10 cellular contexts compared by ENCODE assay signal in the genomic region with DNA sequence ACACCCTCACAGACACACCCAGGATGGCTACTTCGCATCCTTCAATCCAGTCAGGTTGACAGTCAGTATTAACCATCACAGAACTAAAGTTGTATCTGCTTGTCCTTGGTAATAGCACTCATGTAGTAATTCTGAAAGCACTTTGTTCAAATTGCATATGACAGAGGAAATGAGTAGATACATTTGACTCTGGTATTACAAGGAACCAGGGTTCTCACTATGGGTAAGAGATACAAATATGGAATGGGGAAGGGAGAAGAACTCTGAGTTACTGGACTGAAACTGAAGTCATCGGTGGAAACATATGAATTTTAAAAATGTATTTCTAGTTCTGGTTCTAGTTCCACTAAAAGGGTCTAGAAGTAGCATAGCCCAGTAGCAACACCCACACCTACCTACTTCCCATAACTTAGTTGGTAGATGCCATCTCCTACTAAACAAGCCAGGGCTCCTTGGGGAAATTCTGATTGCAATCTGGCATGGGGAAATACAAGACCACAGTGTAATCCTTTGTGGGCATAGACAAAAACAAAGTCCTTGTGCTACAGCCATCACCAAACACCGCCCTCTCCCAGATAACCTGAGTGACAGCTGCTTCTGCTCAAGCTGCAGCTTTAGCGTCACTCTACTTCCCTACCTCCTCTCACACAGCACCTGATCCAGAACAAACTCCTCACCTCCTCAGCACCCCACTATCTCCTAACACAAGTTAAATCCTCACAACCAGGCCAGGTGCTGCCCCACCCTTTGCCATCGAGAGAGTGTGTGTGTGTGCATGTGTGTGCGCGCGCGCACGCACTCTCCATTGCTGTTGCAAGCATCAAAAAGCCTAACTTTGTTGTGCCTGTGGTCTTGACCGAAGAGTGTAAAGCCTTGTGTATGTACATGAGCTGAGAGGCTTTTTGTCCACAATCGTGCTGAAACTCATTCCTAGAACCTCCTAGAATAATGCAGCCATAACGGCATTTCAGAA. TPM values are rescaled to one million over a fixed set of nuclear protein-coding genes. Genes with fewer than 3 reads are reported as not detected.
DNase-seq lines count a peak whose midpoint lies in the region; ATAC-seq and TF ChIP-seq lines count a peak whose summit lies in the region.
"Had no signal": no experiment of that assay in that cellular context is flagged by ENCODE, and none has a peak within 500 bp of the region (broad histone marks: within the 10 kb centered on the region; RNA-seq: fewer than 3 reads in every experiment).

No MANE protein-coding gene starts in this region.

- no peak overlapping the region for H4K5ac ChIP-seq in mesendoderm (ENCODE audit: low read length)

- no peak overlapping the region for H3K56ac ChIP-seq in mesendoderm (ENCODE audit: low read length)

- H3K4me2 ChIP-seq in mesendoderm (ENCODE audit: low read length), result no peak overlapping the region

- no peaks in the 10 kb centered on the region for H3K79me1 ChIP-seq in mesendoderm (ENCODE audit: low read length)

- H3K4me3 Mint-ChIP-seq in activated CD4-positive, alpha-beta memory T cell treated with anti-CD3 and anti-CD28 coated beads, Interleukin-2, amount 10 ng/mL, durations not matched to agents 7 days and 5 days, result no peak overlapping the region

- DNase-seq in GM13977 (ENCODE audit: low spot score), result peak; percentile 21
- DNase-seq in activated CD4-positive, alpha-beta memory T cell treated with anti-CD3 and anti-CD28 coated beads, Interleukin-2, amount 10 ng/mL, durations not matched to agents 7 days and 5 days, result no peak
- no peak for DNase-seq in hippocampal formation (lab: John Stamatoyannopoulos, UW)
- no peak for DNase-seq in effector CD8-positive, alpha-beta T cell (lab: John Stamatoyannopoulos, UW)
- DNase-seq in glomerular visceral epithelial cell (ENCODE audit: extremely low spot score), result no peak
- no peak for DNase-seq in mesendoderm
- DNase-seq: GOT3, stomach had no signal

- no peak overlapping the region for H3K18ac ChIP-seq in mesendoderm (ENCODE audit: low read length)

- H3K79me2 ChIP-seq in mesendoderm (ENCODE audit: control insufficient read depth, insufficient read depth, low read length), result no peaks in the 10 kb centered on the region

- in situ Hi-C loops in GM13977 (cut with MboI; ENCODE audit: low pct_unique_long_range_greater_than_20kb, low sequenced_read_pairs, unreplicated experiment), result no loop called here

- peak overlapping the region; percentile 58 for H3K27ac Mint-ChIP-seq in activated CD4-positive, alpha-beta memory T cell treated with anti-CD3 and anti-CD28 coated beads, Interleukin-2, amount 10 ng/mL, durations not matched to agents 7 days and 5 days

- no peak for TF ChIP-seq CTCF in GM13977 (IDR thresholded peaks at IDR 0.05; ENCODE audit: extremely low read depth, insufficient read depth, missing control alignments)

- H4K8ac ChIP-seq in mesendoderm (ENCODE audit: low read depth, low read length), result no peak overlapping the region

- no peak overlapping the region for H2BK120ac ChIP-seq in mesendoderm (ENCODE audit: low read depth, low read length)

- no peak overlapping the region for H3K9ac ChIP-seq in mesendoderm (ENCODE audit: low read length)

- no peaks in the 10 kb centered on the region for H3K36me3 ChIP-seq in mesendoderm (ENCODE audit: control insufficient read depth, insufficient read depth, low read length)

- peak; percentile 71 for ATAC-seq in GM19455 (IDR thresholded peaks at IDR 0.05; ENCODE audit: unreplicated experiment)
- ATAC-seq in HG03025 (IDR thresholded peaks at IDR 0.05; ENCODE audit: low FRiP score, unreplicated experiment), result peak; percentile 77

- CTCF ChIA-PET in activated CD4-positive, alpha-beta memory T cell treated with anti-CD3 and anti-CD28 coated beads, Interleukin-2, amount 10 ng/mL, durations not matched to agents 7 days and 5 days (lab: Charles Lee), result no interaction called here

- peaks cover 2% of the 10 kb centered on the region for H3K4me1 ChIP-seq in mesendoderm (ENCODE audit: control insufficient read depth, low read depth, low read length)

- H2BK15ac ChIP-seq in mesendoderm (replicated peaks; ENCODE audit: low read depth), result no peak overlapping the region

- no peak overlapping the region for H2AK5ac ChIP-seq in mesendoderm (ENCODE audit: low read length)

- H3K27ac ChIP-seq in mesendoderm (ENCODE audit: low read depth, low read length), result no peak overlapping the region
- H3K27ac ChIP-seq: stomach had no signal

- H3K9me3 Mint-ChIP-seq in activated CD4-positive, alpha-beta memory T cell treated with anti-CD3 and anti-CD28 coated beads, Interleukin-2, amount 10 ng/mL, durations not matched to agents 7 days and 5 days, result peaks cover 16% of the 10 kb centered on the region

- no peak overlapping the region for H3K4ac ChIP-seq in mesendoderm (ENCODE audit: low read depth, low read length)

- peaks cover 46% of the 10 kb centered on the region for H3K4me1 Mint-ChIP-seq in activated CD4-positive, alpha-beta memory T cell treated with anti-CD3 and anti-CD28 coated beads, Interleukin-2, amount 10 ng/mL, durations not matched to agents 7 days and 5 days

- no peaks in the 10 kb centered on the region for H3K27me3 Mint-ChIP-seq in activated CD4-positive, alpha-beta memory T cell treated with anti-CD3 and anti-CD28 coated beads, Interleukin-2, amount 10 ng/mL, durations not matched to agents 7 days and 5 days

- peaks cover 50% of the 10 kb centered on the region for H3K36me3 Mint-ChIP-seq in activated CD4-positive, alpha-beta memory T cell treated with anti-CD3 and anti-CD28 coated beads, Interleukin-2, amount 10 ng/mL, durations not matched to agents 7 days and 5 days (ENCODE audit: low read depth)

- POLR2A ChIA-PET in activated CD4-positive, alpha-beta memory T cell treated with anti-CD3 and anti-CD28 coated beads, Interleukin-2, amount 10 ng/mL, durations not matched to agents 7 days and 5 days (lab: Charles Lee), result no interaction called here

- no peak overlapping the region for H3K4me3 ChIP-seq in mesendoderm (ENCODE audit: low read length)
- H3K4me3 ChIP-seq: stomach had no signal

- H2BK5ac ChIP-seq in mesendoderm (ENCODE audit: low read length), result no peak overlapping the region

- no peak overlapping the region for H3K23ac ChIP-seq in mesendoderm (ENCODE audit: low read length)

- no peaks in the 10 kb centered on the region for H3K27me3 ChIP-seq in mesendoderm (ENCODE audit: insufficient read depth, low read length, poor library complexity)
- H3K27me3 ChIP-seq: stomach had no signal

- WGBS in mesendoderm (ENCODE audit: extremely low coverage, insufficient coverage, low lambda C conversion rate), result no CpG with 5 or more reads among the region's 13 CpGs

RNA-seq across cellular contexts. Expression of gene CD226, which starts 31.4 kb away (rescaled TPM):
- total RNA-seq in activated CD4-positive, alpha-beta memory T cell treated with anti-CD3 and anti-CD28 coated beads, Interleukin-2, amount 10 ng/mL, durations not matched to agents 7 days and 5 days, result 100 to 1,000 TPM; 102 to 111 TPM
- polyA plus RNA-seq in mesendoderm (2013, experiment 1 of 2), result 0.29 TPM
- polyA plus RNA-seq in mesendoderm (2013, experiment 2 of 2), result 0.25 TPM
